Comparison of ENCODE assay signal across 7 cellular contexts in the genomic region with DNA sequence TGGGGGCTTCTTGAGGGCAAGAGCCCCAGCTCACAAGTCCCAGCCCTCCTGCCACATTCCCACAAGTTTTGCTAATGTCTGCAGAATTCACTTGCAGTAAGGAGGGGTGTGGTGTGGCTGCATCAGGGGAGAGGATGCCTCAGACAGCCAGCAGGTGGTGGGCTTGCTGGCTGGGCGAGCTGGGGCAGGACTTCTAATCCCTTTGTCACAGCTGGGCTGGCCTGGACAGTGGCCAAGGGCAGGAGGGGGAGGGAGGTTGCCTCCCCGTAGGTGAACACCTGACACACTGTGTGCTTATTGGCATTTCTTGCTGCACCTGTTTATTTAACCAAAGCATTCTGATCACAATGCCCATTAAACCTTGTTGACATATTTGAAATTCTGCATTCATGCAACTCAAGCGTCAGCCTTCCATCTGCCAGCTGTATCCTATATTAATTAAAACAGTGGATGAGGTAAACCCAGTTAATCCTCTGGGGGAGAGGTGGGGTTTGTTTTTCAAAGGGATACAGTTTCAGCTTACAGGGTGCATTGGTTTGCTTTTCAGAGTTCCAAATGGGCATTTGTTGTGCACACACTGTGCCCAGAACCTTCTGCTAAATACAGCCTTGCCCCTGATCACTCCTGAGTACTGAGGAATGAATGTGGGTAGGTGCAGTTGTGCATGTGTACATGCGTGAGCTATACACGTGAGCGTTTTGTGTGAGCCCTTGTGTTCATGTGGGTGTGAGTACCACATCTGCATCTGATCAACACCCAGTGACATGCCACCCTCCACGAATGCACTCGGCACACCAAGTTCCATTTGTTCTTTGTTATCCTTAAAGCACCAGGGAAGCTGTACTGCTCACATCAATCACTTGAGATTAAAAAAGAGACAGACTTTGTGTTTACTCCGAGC.
DNase-seq lines count a peak whose midpoint lies in the region; ATAC-seq, FAIRE-seq and TF ChIP-seq lines count a peak whose summit lies in the region.

No MANE protein-coding gene starts in this region.

- H3K9me3 Mint-ChIP-seq in activated CD8-positive, alpha-beta T cell treated with anti-CD3 and anti-CD28 coated beads, Interleukin-2, amount 10 ng/mL, durations not matched to agents 7 days and 5 days (ENCODE audit: insufficient read depth) = no peaks in the 10 kb centered on the region

- TF ChIP-seq CTCF in heart right ventricle (IDR thresholded peaks at IDR 0.05) = peak; percentile 54 to 74 (median 66)

- H3K27ac ChIP-seq in heart right ventricle (peak overlapping the region in 6 of 10 donors; percentile 2 to 71 (median 51)), small intestine (ENCODE audit: low read depth in 1 of 2, low read length in 1 of 2) (no peak overlapping the region)

- no peaks in the 10 kb centered on the region for H3K4me1 Mint-ChIP-seq in activated CD8-positive, alpha-beta T cell treated with anti-CD3 and anti-CD28 coated beads, Interleukin-2, amount 10 ng/mL, durations not matched to agents 7 days and 5 days (ENCODE audit: low read depth)

- H3K9me3 ChIP-seq in heart right ventricle = no peaks in the 10 kb centered on the region
- H3K9me3 ChIP-seq in small intestine (ENCODE audit: control insufficient read depth, low read depth) = no peaks in the 10 kb centered on the region

- WGBS in heart right ventricle, 2 donors = 26 to 36% methylated on average over 9 of the region's 9 CpGs
- 26 to 40% (median 36%) methylated on average over 9 of the region's 9 CpGs for WGBS in small intestine, 3 donors

- POLR2A ChIA-PET in activated CD8-positive, alpha-beta T cell treated with anti-CD3 and anti-CD28 coated beads, Interleukin-2, amount 10 ng/mL, durations not matched to agents 7 days and 5 days (lab: Charles Lee) = no interaction called here

- ATAC-seq in HG03103 (IDR thresholded peaks at IDR 0.05; ENCODE audit: low read depth, unreplicated experiment) (peak; percentile 77), heart right ventricle (peak; percentile 64 to 84 (median 80)), HG03469 (IDR thresholded peaks at IDR 0.05; ENCODE audit: unreplicated experiment) (no peak)
- peak; percentile 49 for ATAC-seq in activated CD8-positive, alpha-beta T cell treated with anti-CD3 and anti-CD28 coated beads, Interleukin-2, amount 10 ng/mL, durations not matched to agents 7 days and 5 days

- H3K4me3 Mint-ChIP-seq in activated CD8-positive, alpha-beta T cell treated with anti-CD3 and anti-CD28 coated beads, Interleukin-2, amount 10 ng/mL, durations not matched to agents 7 days and 5 days = no peak overlapping the region

- H3K27me3 Mint-ChIP-seq in activated CD8-positive, alpha-beta T cell treated with anti-CD3 and anti-CD28 coated beads, Interleukin-2, amount 10 ng/mL, durations not matched to agents 7 days and 5 days (ENCODE audit: low read depth) = peaks cover 2% of the 10 kb centered on the region

- H3K36me3 ChIP-seq in heart right ventricle (no peaks in the 10 kb centered on the region), small intestine (ENCODE audit: control insufficient read depth in 2 of 2, insufficient read depth in 2 of 2, low read length in 2 of 2) (no peaks in the 10 kb centered on the region)

- intact Hi-C loops in heart right ventricle (cut with DNase I) = loop anchor here (2.0 to 10.0 kb wide), 10 partner anchors 100 to 320 kb away; partner anchors contain the start of gene FAM43A (in 1 of the 10)

- FAIRE-seq in small intestine (lab: Jason Lieb, UNC) = no peak

- H3K4me1 ChIP-seq in heart right ventricle = peaks cover 2 to 26% (median 10%) of the 10 kb centered on the region in 9 donors
- no peaks in the 10 kb centered on the region for H3K4me1 ChIP-seq in small intestine (ENCODE audit: control insufficient read depth in 2 of 2, insufficient read depth in 1 of 2, low read depth in 1 of 2, low read length in 1 of 2)

- no peak overlapping the region for H3K27ac Mint-ChIP-seq in activated CD8-positive, alpha-beta T cell treated with anti-CD3 and anti-CD28 coated beads, Interleukin-2, amount 10 ng/mL, durations not matched to agents 7 days and 5 days

- H3K4me3 ChIP-seq in heart right ventricle (no peak overlapping the region), small intestine (ENCODE audit: low read depth in 1 of 2, low read length in 2 of 2) (no peak overlapping the region)

- H3K27me3 ChIP-seq in heart right ventricle (no peaks in the 10 kb centered on the region), small intestine (ENCODE audit: control insufficient read depth in 2 of 2, insufficient read depth in 2 of 2, low read length in 2 of 2) (no peaks in the 10 kb centered on the region)

- no peaks in the 10 kb centered on the region for H3K36me3 Mint-ChIP-seq in activated CD8-positive, alpha-beta T cell treated with anti-CD3 and anti-CD28 coated beads, Interleukin-2, amount 10 ng/mL, durations not matched to agents 7 days and 5 days (ENCODE audit: low read depth)

- CTCF ChIA-PET in activated CD8-positive, alpha-beta T cell treated with anti-CD3 and anti-CD28 coated beads, Interleukin-2, amount 10 ng/mL, durations not matched to agents 7 days and 5 days (lab: Charles Lee) = interaction anchor here (0.9 to 1.8 kb wide), 5 partner anchors 85 to 320 kb away, joined by 3 to 7 read pairs (median 3); no protein-coding TSS in a partner anchor

- DNase-seq in GM03348 (ENCODE audit: low spot score) (peak; percentile 48), NCI-H2227 (lab: John Stamatoyannopoulos, UW; ENCODE audit: unreplicated experiment) (peak; percentile 55), heart right ventricle (peak; percentile 57 to 72), small intestine (peak; percentile 54)
- DNase-seq in activated CD8-positive, alpha-beta T cell treated with anti-CD3 and anti-CD28 coated beads, Interleukin-2, amount 10 ng/mL, durations not matched to agents 7 days and 5 days = peak; percentile 36

Comparison
In these comparisons a context has a peak if more than half of its experiments do, and no peak if none do; other contexts are left out.
1. H3K27ac ChIP-seq: peak in heart right ventricle (6 of 10); none in small intestine (0 of 2).
2. Peak in every context shown above with its lines, with median percentiles within 50 percentile points of each other: DNase-seq.